In the genomic region with DNA sequence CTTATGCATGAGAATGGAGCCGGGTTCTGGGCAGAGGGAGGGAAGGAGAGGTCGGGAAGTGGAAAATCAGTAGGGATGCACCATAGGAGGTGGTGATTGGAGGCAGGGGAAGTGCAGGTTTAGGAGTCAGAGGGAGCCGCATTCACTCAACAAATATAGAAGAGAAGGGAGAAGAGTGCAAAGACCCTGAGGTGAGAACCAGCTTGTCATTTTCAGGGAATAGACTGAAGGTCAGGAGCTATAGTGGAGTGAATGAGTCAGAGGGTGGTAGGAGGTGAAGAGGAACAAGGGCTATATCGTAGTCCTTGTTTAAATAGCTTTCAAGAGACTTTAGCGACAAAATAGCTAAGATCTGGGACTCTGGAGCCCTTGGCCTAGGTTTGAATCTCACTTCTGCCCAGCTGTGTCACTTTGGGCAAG, we compare ENCODE assay signal across 2 cellular contexts.
TF ChIP-seq lines count a peak whose summit lies in the region.

No MANE protein-coding gene starts in this region.

TF ChIP-seq in GM12891, 5 proteins besides CTCF, POLR2A, EP300 and RAD21:
- TF ChIP-seq PAX5 (IDR thresholded peaks at IDR 0.05; ENCODE audit: insufficient read depth, low read length, severe bottlenecking) (no peak), TAF1 (IDR thresholded peaks at IDR 0.05; ENCODE audit: low read depth, low read length) (no peak), SPI1 (IDR thresholded peaks at IDR 0.05; ENCODE audit: low read depth, low read length) (no peak), POLR2AphosphoS5 (IDR thresholded peaks at IDR 0.05; ENCODE audit: low read depth, low read length) (no peak), POU2F2 (IDR thresholded peaks at IDR 0.05; ENCODE audit: low read depth, low read length) (no peak)

TF ChIP-seq in SK-N-SH, 30 proteins besides CTCF, POLR2A, EP300 and RAD21:
- no peak for TF ChIP-seq SIN3A (IDR thresholded peaks at IDR 0.05; ENCODE audit: borderline replicate concordance, low read depth, low read length)
- no peak for TF ChIP-seq FOXJ3 (CRISPR knock-in tag; IDR thresholded peaks at IDR 0.05)
- TF ChIP-seq TCF12 (IDR thresholded peaks at IDR 0.05): no peak
- no peak for TF ChIP-seq FOSL2 (IDR thresholded peaks at IDR 0.05; ENCODE audit: borderline replicate concordance, low read depth)
- no peak for TF ChIP-seq EZH2phosphoT487 (IDR thresholded peaks at IDR 0.05; ENCODE audit: borderline replicate concordance, low read depth)
- no peak for TF ChIP-seq CHD2 (IDR thresholded peaks at IDR 0.05; ENCODE audit: low read length, partially characterized antibody)
- TF ChIP-seq POLR2AphosphoS5 (IDR thresholded peaks at IDR 0.05; ENCODE audit: low read depth, low read length): no peak
- no peak for TF ChIP-seq GABPA (IDR thresholded peaks at IDR 0.05; ENCODE audit: low read depth)
- TF ChIP-seq MXI1 (IDR thresholded peaks at IDR 0.05; ENCODE audit: low read depth, low read length): no peak
